ENCODE assay signal across 28 cellular contexts in genomic region chr4:124907881-124908280, GRCh38.
DNase-seq lines count a peak whose midpoint lies in the region; ATAC-seq and TF ChIP-seq lines count a peak whose summit lies in the region.
"Had no signal": no experiment of that assay in that cellular context is flagged by ENCODE, and none has a peak within 500 bp of the region (broad histone marks: within the 10 kb centered on the region; RNA-seq: fewer than 3 reads in every experiment).

No MANE protein-coding gene starts in this region.

- H3K4me3 Mint-ChIP-seq in naive thymus-derived CD8-positive, alpha-beta T cell = no peak overlapping the region
- H3K4me3 Mint-ChIP-seq: activated naive CD8-positive, alpha-beta T cell; endodermal cell; GM23338; immature natural killer cell; neural progenitor cell; stimulated activated effector memory CD8-positive, alpha-beta T cell treated with anti-CD3 and anti-CD28 coated beads, Interleukin-12 subunit alpha, Interleukin-12 subunit beta, amount 100 ng/mL, for 72 hours; T-helper 2 cell treated with Interferon-gamma antibody and Interleukin-4, amounts not matched to agents 5 μg/mL and 100 μg/mL, for 36 hours had no signal

- peaks cover 5 to 29% (median 12%) of the 10 kb centered on the region in 9 donors for H3K9me3 Mint-ChIP-seq in naive thymus-derived CD8-positive, alpha-beta T cell

- H3K36me3 ChIP-seq in osteoblast (ENCODE audit: insufficient read depth, low read length) (no peaks in the 10 kb centered on the region), left lung (no peaks in the 10 kb centered on the region)
- H3K36me3 ChIP-seq: brain microvascular endothelial cell, suprapubic skin, WERI-Rb-1 had no signal

- no peaks in the 10 kb centered on the region for H3K27me3 Mint-ChIP-seq in naive thymus-derived CD8-positive, alpha-beta T cell
- H3K27me3 Mint-ChIP-seq: activated naive CD8-positive, alpha-beta T cell had no signal

- ATAC-seq in esophagus mucosa (no peak), left lung (no peak), HG03520 (IDR thresholded peaks at IDR 0.05; ENCODE audit: unreplicated experiment) (no peak)
- no peak for ATAC-seq in naive thymus-derived CD8-positive, alpha-beta T cell
- ATAC-seq: foreskin keratinocyte; GM23338; left ventricle myocardium superior; stimulated activated effector memory CD8-positive, alpha-beta T cell treated with anti-CD3 and anti-CD28 coated beads, Interleukin-12 subunit alpha, Interleukin-12 subunit beta, amount 100 ng/mL, for 72 hours had no signal

- H3K36me3 Mint-ChIP-seq in naive thymus-derived CD8-positive, alpha-beta T cell = peaks cover 0 to 5% (median 0%) of the 10 kb centered on the region in 3 donors
- H3K36me3 Mint-ChIP-seq: activated naive CD8-positive, alpha-beta T cell; immature natural killer cell; neural progenitor cell; stimulated activated effector memory CD8-positive, alpha-beta T cell treated with anti-CD3 and anti-CD28 coated beads, Interleukin-12 subunit alpha, Interleukin-12 subunit beta, amount 100 ng/mL, for 72 hours had no signal

- H4K20me1 ChIP-seq in osteoblast (ENCODE audit: insufficient read depth, low read length) = no peaks in the 10 kb centered on the region

- no peak overlapping the region for H3K4me2 ChIP-seq in osteoblast (ENCODE audit: insufficient read depth, low read length)
- H3K4me2 ChIP-seq: GM23338, neural progenitor cell had no signal

- H3K4me1 ChIP-seq in osteoblast (ENCODE audit: insufficient read depth, low read length) = peaks cover 10% of the 10 kb centered on the region
- peaks cover 0 to 4% of the 10 kb centered on the region in 2 donors for H3K4me1 ChIP-seq in left lung

- no peaks in the 10 kb centered on the region for H3K4me1 Mint-ChIP-seq in naive thymus-derived CD8-positive, alpha-beta T cell
- H3K4me1 Mint-ChIP-seq: immature natural killer cell; stimulated activated effector memory CD8-positive, alpha-beta T cell treated with anti-CD3 and anti-CD28 coated beads, Interleukin-12 subunit alpha, Interleukin-12 subunit beta, amount 100 ng/mL, for 72 hours had no signal

- H3K79me2 ChIP-seq in osteoblast (ENCODE audit: insufficient read depth, low read length) = no peaks in the 10 kb centered on the region

- H3K27ac ChIP-seq in osteoblast (ENCODE audit: low read depth, low read length) (no peak overlapping the region), left lung (no peak overlapping the region)
- H3K27ac ChIP-seq: brain microvascular endothelial cell, foreskin keratinocyte, neural progenitor cell, SK-N-MC, suprapubic skin, WERI-Rb-1 had no signal

- TF ChIP-seq CTCF in cardiac fibroblast (IDR thresholded peaks at IDR 0.05; ENCODE audit: low read depth, low read length) = no peak
- TF ChIP-seq CTCF in osteoblast (IDR thresholded peaks at IDR 0.05; ENCODE audit: extremely low read depth, low read depth, low read length) = no peak
- TF ChIP-seq CTCF in left lung (IDR thresholded peaks at IDR 0.05) = no peak

- POLR2A ChIA-PET in naive thymus-derived CD8-positive, alpha-beta T cell (lab: Charles Lee) = no interaction called here

- intact Hi-C loops in left lung (cut with DNase I) = no loop called here

- H3K27ac Mint-ChIP-seq in naive thymus-derived CD8-positive, alpha-beta T cell = no peak overlapping the region
- H3K27ac Mint-ChIP-seq: activated naive CD8-positive, alpha-beta T cell; activated T-helper 2 cell treated with anti-CD3 and anti-CD28 coated beads, Interferon-gamma antibody, Interleukin-2, Interleukin-4, amounts not matched to agents 10 μg/mL and 5 μg/mL and 100 μg/mL, durations not matched to agents 14 hours and 24 hours and 36 hours; endodermal cell; GM23338; immature natural killer cell; neural progenitor cell; stimulated activated effector memory CD8-positive, alpha-beta T cell treated with anti-CD3 and anti-CD28 coated beads, Interleukin-12 subunit alpha, Interleukin-12 subunit beta, amount 100 ng/mL, for 72 hours; T-helper 2 cell treated with Interferon-gamma antibody and Interleukin-4, amounts not matched to agents 5 μg/mL and 100 μg/mL, for 36 hours had no signal

- H3K4me3 ChIP-seq in cardiac fibroblast (replicated peaks in 1 of 2; ENCODE audit: low read depth in 2 of 2, low read length in 2 of 2) (no peak overlapping the region), osteoblast (ENCODE audit: insufficient read depth, low read length) (no peak overlapping the region), left lung (no peak overlapping the region)
- H3K4me3 ChIP-seq: GM23338, neural progenitor cell, SK-N-MC, suprapubic skin had no signal

- H3K27me3 ChIP-seq in osteoblast (ENCODE audit: insufficient read depth, low read length) (no peaks in the 10 kb centered on the region), left lung (no peaks in the 10 kb centered on the region)
- H3K27me3 ChIP-seq: brain microvascular endothelial cell, foreskin keratinocyte, neural progenitor cell, suprapubic skin had no signal

- peak overlapping the region; percentile 4 for H2AFZ ChIP-seq in osteoblast (ENCODE audit: low read length)
- H2AFZ ChIP-seq: GM23338, neural progenitor cell had no signal

- H3K9me3 ChIP-seq in osteoblast (ENCODE audit: low read depth, low read length) = no peaks in the 10 kb centered on the region
- peaks cover 0 to 15% of the 10 kb centered on the region in 2 donors for H3K9me3 ChIP-seq in left lung

- DNase-seq in Daoy (ENCODE audit: low read depth) = peak; percentile 9
- peak; percentile 86 for DNase-seq in LHCN-M2 (ENCODE audit: low read depth)
- peak; percentile 70 to 73 for DNase-seq in cardiac fibroblast (ENCODE audit: low read depth in 2 of 2)
- no peak for DNase-seq in osteoblast (ENCODE audit: insufficient read length, low spot score, missing footprints)
- no peak for DNase-seq in naive thymus-derived CD8-positive, alpha-beta T cell
- DNase-seq in left lung = no peak
- DNase-seq: activated CD4-positive, alpha-beta T cell treated with anti-CD3 and anti-CD28 coated beads, Interleukin-2, amount 50 U/mL, for 4 hours; activated CD8-positive, alpha-beta memory T cell treated with anti-CD3 and anti-CD28 coated beads, Interleukin-2, amount 50 U/mL, for 48 hours; brain microvascular endothelial cell; endodermal cell; foreskin keratinocyte; immature natural killer cell; left ventricle myocardium superior; NCI-H1436 treated with DMSO at 0.1 percent for 48 hours; NCI-H524; RPMI8226; stimulated activated CD4-positive, alpha-beta T cell treated with anti-CD3 and anti-CD28 coated beads, Interleukin-2, amount 100 ng/mL, for 24 hours; WERI-Rb-1 had no signal

Comparison
In these comparisons a context has a peak if more than half of its experiments do, and no peak if none do; other contexts are left out.
1. DNase-seq: peak in Daoy (single experiment), LHCN-M2 (single experiment) and cardiac fibroblast (2 of 2); none in osteoblast (single experiment), naive thymus-derived CD8-positive, alpha-beta T cell (0 of 10) and left lung (0 of 2).